Comparison of ENCODE assay signal across 17 cellular contexts in the genomic region with DNA sequence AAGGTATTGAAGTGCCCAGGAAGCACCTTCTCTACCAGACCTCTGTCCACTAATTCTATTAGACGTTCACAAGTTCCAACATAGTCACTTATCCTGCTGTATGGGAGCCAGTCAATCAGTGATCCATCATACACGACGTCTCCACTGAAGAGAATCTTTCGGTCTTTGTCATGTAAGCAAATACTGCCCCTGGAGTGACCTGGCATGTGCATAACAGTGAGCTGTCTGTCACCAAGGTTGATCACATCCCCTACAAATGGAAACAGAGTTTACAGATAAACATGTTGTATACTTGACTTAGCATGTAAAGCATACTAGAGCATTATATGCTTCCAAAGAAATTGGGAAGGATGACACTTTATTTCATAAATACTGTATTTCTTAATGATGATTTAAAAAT. TPM values are rescaled to one million over a fixed set of nuclear protein-coding genes. Genes with fewer than 3 reads are reported as not detected.
DNase-seq lines count a peak whose midpoint lies in the region; ATAC-seq, FAIRE-seq and TF ChIP-seq lines count a peak whose summit lies in the region.
"Had no signal": no experiment of that assay in that cellular context is flagged by ENCODE, and none has a peak within 500 bp of the region (broad histone marks: within the 10 kb centered on the region; RNA-seq: fewer than 3 reads in every experiment).

No MANE protein-coding gene starts in this region.

- no peak overlapping the region for H3K4me3 Mint-ChIP-seq in MCF 10A (ENCODE audit: unreplicated experiment)
- H3K4me3 Mint-ChIP-seq: CD14-positive monocyte; CD4-positive, alpha-beta memory T cell; H9 had no signal

- H3K27ac Mint-ChIP-seq in MCF 10A (ENCODE audit: low read depth, unreplicated experiment): peak overlapping the region; percentile 81
- H3K27ac Mint-ChIP-seq: CD14-positive monocyte, H9 had no signal

- no peak overlapping the region for H3K56ac ChIP-seq in mesendoderm (ENCODE audit: low read length)

- no peak overlapping the region for H2AFZ ChIP-seq in mammary epithelial cell (ENCODE audit: low read depth, low read length)
- H2AFZ ChIP-seq in K562 (ENCODE audit: low read depth, low read length): no peak overlapping the region

- H2BK5ac ChIP-seq in mesendoderm (ENCODE audit: low read length): no peak overlapping the region

- ATAC-seq in K562: peak; percentile 54; the same call in 2 of the 3 replicates

- H3K36me3 ChIP-seq in mammary epithelial cell (ENCODE audit: insufficient read depth, low read length) (peaks cover 6% of the 10 kb centered on the region), K562 (ENCODE audit: control insufficient read depth, insufficient read depth, low read length) (peaks cover 15% of the 10 kb centered on the region; the same call in 2 of the 3 replicates), mesendoderm (ENCODE audit: control insufficient read depth, insufficient read depth, low read length) (no peaks in the 10 kb centered on the region)

- H3K36me3 Mint-ChIP-seq in MCF 10A (ENCODE audit: insufficient read depth, unreplicated experiment): peaks cover 8% of the 10 kb centered on the region

- no peak overlapping the region for H2BK120ac ChIP-seq in mesendoderm (ENCODE audit: low read depth, low read length)

- WGBS in mammary epithelial cell (ENCODE audit: low coverage, missing lambda C conversion rate): 93% methylated on average over 4 of the region's 4 CpGs
- WGBS in K562 (ENCODE audit: insufficient coverage, low coverage, missing lambda C conversion rate): 69% methylated on average over 4 of the region's 4 CpGs
- no CpG with 5 or more reads among the region's 4 CpGs for WGBS in mesendoderm (ENCODE audit: extremely low coverage, insufficient coverage, low lambda C conversion rate)

- H3K27me3 ChIP-seq in mammary epithelial cell (ENCODE audit: insufficient read depth, low read length) (no peaks in the 10 kb centered on the region), K562 (ENCODE audit: control insufficient read depth in 2 of 2, insufficient read depth in 2 of 2, low read length in 2 of 2) (no peaks in the 10 kb centered on the region), mesendoderm (ENCODE audit: insufficient read depth, low read length, poor library complexity) (no peaks in the 10 kb centered on the region)
- H3K27me3 ChIP-seq: BLaER1 had no signal

- no peak overlapping the region for H4K5ac ChIP-seq in mesendoderm (ENCODE audit: low read length)

- in situ Hi-C loops in mammary epithelial cell (cut with MboI; ENCODE audit: low sequenced_read_pairs in 2 of 2): no loop called here
- in situ Hi-C loops in K562 (cut with MboI): no loop called here

- TF ChIP-seq EP300 in K562 (IDR thresholded peaks at IDR 0.05; ENCODE audit: low read length): no peak

- no peak overlapping the region for H2BK15ac ChIP-seq in mesendoderm (replicated peaks; ENCODE audit: low read depth)

- no peak overlapping the region for H3K9ac ChIP-seq in mammary epithelial cell (ENCODE audit: insufficient read depth, low read length)
- H3K9ac ChIP-seq in K562 (ENCODE audit: insufficient read depth in 1 of 2, low read depth in 2 of 2, low read length in 2 of 2): no peak overlapping the region
- no peak overlapping the region for H3K9ac ChIP-seq in mesendoderm (ENCODE audit: low read length)
- H3K9ac ChIP-seq: BLaER1 had no signal

- H3K4me2 ChIP-seq in mammary epithelial cell (ENCODE audit: insufficient read depth, low read depth, low read length) (no peak overlapping the region), K562 (ENCODE audit: insufficient read depth, low read length) (no peak overlapping the region), mesendoderm (ENCODE audit: low read length) (no peak overlapping the region)
- H3K4me2 ChIP-seq: BLaER1 had no signal

- H3K27me3 Mint-ChIP-seq in MCF 10A (ENCODE audit: insufficient read depth, unreplicated experiment): no peaks in the 10 kb centered on the region
- H3K27me3 Mint-ChIP-seq: CD4-positive, alpha-beta memory T cell had no signal

- no peaks in the 10 kb centered on the region for H3K9me3 ChIP-seq in mammary epithelial cell (replicated peaks; ENCODE audit: insufficient read depth, low read length)
- H3K9me3 ChIP-seq in K562 (replicated peaks; ENCODE audit: control insufficient read depth, insufficient read depth, low read depth, low read length): no peaks in the 10 kb centered on the region
- H3K9me3 ChIP-seq: BLaER1 had no signal

- H3K18ac ChIP-seq in mesendoderm (ENCODE audit: low read length): no peak overlapping the region

- no peak for TF ChIP-seq RAD21 in K562 (CRISPR knock-in tag; conservative IDR thresholded peaks at IDR 0.05 in 1 of 2, IDR thresholded peaks at IDR 0.05 in 1 of 2)

- H3K4me1 Mint-ChIP-seq in MCF 10A (ENCODE audit: insufficient read depth, unreplicated experiment): no peaks in the 10 kb centered on the region

- H3K79me1 ChIP-seq in mesendoderm (ENCODE audit: low read length): no peaks in the 10 kb centered on the region

- DNase-seq in MCF 10A (ENCODE audit: unreplicated experiment) (no peak), mammary epithelial cell (no peak), K562 (ENCODE audit: extremely low read depth in 1 of 4, low spot score in 3 of 4) (no peak), mesendoderm (peak; percentile 6), DMS79 treated with DMSO at 0.1 percent for 48 hours (lab: John Stamatoyannopoulos, UW) (no peak), DMS79 (lab: John Stamatoyannopoulos, UW) (no peak), NOMO-1 treated with dmso at 0.1 percent for 144 hours (lab: John Stamatoyannopoulos, UW; ENCODE audit: unreplicated experiment) (no peak)
- DNase-seq: CD4-positive, alpha-beta memory T cell; GOT3; H9 had no signal

- CTCF ChIA-PET in MCF 10A (lab: Yijun Ruan, JAX): interaction anchor here (0.5 to 3.4 kb wide), 10 partner anchors 9 to 527 kb away, joined by 3 to 20 read pairs (median 6); a partner anchor contains a TSS
- CTCF ChIA-PET in mammary epithelial cell (lab: Charles Lee; ENCODE audit: low non-redundant PET): no interaction called here
- CTCF ChIA-PET in K562 (lab: Yijun Ruan, JAX; ENCODE audit: low intra/inter-chr PET ratio): no interaction called here

- H3K79me2 ChIP-seq in mammary epithelial cell (ENCODE audit: insufficient read depth, low read length): peaks cover 8% of the 10 kb centered on the region
- 0 out of 3 replicates have a peak, but pooled peaks cover 2% of the 10 kb centered on the region for H3K79me2 ChIP-seq in K562 (ENCODE audit: control insufficient read depth, insufficient read depth, low read length)
- no peaks in the 10 kb centered on the region for H3K79me2 ChIP-seq in mesendoderm (ENCODE audit: control insufficient read depth, insufficient read depth, low read length)

- peak; percentile 26 for FAIRE-seq in K562 (lab: Jason Lieb, UNC)
- FAIRE-seq: G401.6, GM12892, GM18507 had no signal

- POLR2A ChIA-PET in MCF 10A (lab: Yijun Ruan, JAX) (interaction anchor here (1.4 to 5.9 kb wide), 6 partner anchors 9 to 68 kb away, joined by 4 to 61 read pairs (median 36); a partner anchor contains a TSS), K562 (lab: Yijun Ruan, JAX) (interaction anchor here (0.6 to 3.7 kb wide), 2 partner anchors 11 to 153 kb away, joined by 3 to 18 read pairs; no protein-coding TSS in a partner anchor)

- no peaks in the 10 kb centered on the region for H4K20me1 ChIP-seq in mammary epithelial cell (ENCODE audit: insufficient read depth, low read length)
- no peaks in the 10 kb centered on the region for H4K20me1 ChIP-seq in K562 (replicated peaks; ENCODE audit: control insufficient read depth, insufficient read depth, low read length)

- no peaks in the 10 kb centered on the region for H3K9me1 ChIP-seq in K562 (ENCODE audit: control insufficient read depth, insufficient read depth, low read length)

- intact Hi-C loops in MCF 10A (cut with micrococcal nuclease): no loop called here
- intact Hi-C loops in mammary epithelial cell (cut with micrococcal nuclease): no loop called here
- intact Hi-C loops in K562 (cut with micrococcal nuclease): no loop called here

- H3K27ac ChIP-seq in mammary epithelial cell (ENCODE audit: insufficient read depth, low read depth, low read length) (no peak overlapping the region), K562 (ENCODE audit: extremely low read depth, low read depth, low read length) (no peak overlapping the region), mesendoderm (ENCODE audit: low read depth, low read length) (no peak overlapping the region)
- H3K27ac ChIP-seq: 22Rv1, BLaER1, HL-60 had no signal

- BruUV-seq in MCF 10A (replicated peaks; lab: Mats Ljungman, UMichigan): no TSS peak
- no TSS peak for BruUV-seq in mammary epithelial cell (replicated peaks; lab: Mats Ljungman, UMichigan)
- no TSS peak for BruUV-seq in K562 (replicated peaks; lab: Mats Ljungman, UMichigan)

- dilution Hi-C loops in mammary epithelial cell (cut with HindIII; ENCODE audit: low sequenced_read_pairs): no loop called here

- no peak for TF ChIP-seq POLR2A in K562 (conservative IDR thresholded peaks at IDR 0.05)

- H3K4me3 ChIP-seq in mammary epithelial cell (replicated peaks in 1 of 3; ENCODE audit: insufficient read depth in 1 of 3, low read depth in 2 of 3, low read length in 3 of 3) (no peak overlapping the region), K562 (no peak overlapping the region), mesendoderm (ENCODE audit: low read length) (no peak overlapping the region)
- H3K4me3 ChIP-seq: BLaER1 had no signal

- TF ChIP-seq CTCF in MCF 10A (IDR thresholded peaks at IDR 0.05; ENCODE audit: unreplicated experiment): no peak
- no peak for TF ChIP-seq CTCF in mammary epithelial cell (conservative IDR thresholded peaks at IDR 0.05 in 1 of 2, IDR thresholded peaks at IDR 0.05 in 1 of 2; ENCODE audit: extremely low read depth in 1 of 2, insufficient read depth in 1 of 2, low read depth in 1 of 2, low read length in 2 of 2)
- TF ChIP-seq CTCF in K562 (IDR thresholded peaks at IDR 0.05 in 2 of 3, conservative IDR thresholded peaks at IDR 0.05 in 1 of 3; ENCODE audit: insufficient read depth in 2 of 3, low read depth in 1 of 3, low read length in 3 of 3): no peak

- H4K8ac ChIP-seq in mesendoderm (ENCODE audit: low read depth, low read length): no peak overlapping the region

- no peaks in the 10 kb centered on the region for H3K9me3 Mint-ChIP-seq in MCF 10A (ENCODE audit: unreplicated experiment)
- H3K9me3 Mint-ChIP-seq: CD4-positive, alpha-beta memory T cell; H9 had no signal

- no peaks in the 10 kb centered on the region for H3K4me1 ChIP-seq in mammary epithelial cell (ENCODE audit: insufficient read depth, low read length)
- H3K4me1 ChIP-seq in K562 (replicated peaks in 1 of 2; ENCODE audit: control insufficient read depth in 2 of 2, insufficient read depth in 2 of 2, low read length in 2 of 2): no peaks in the 10 kb centered on the region
- no peaks in the 10 kb centered on the region for H3K4me1 ChIP-seq in mesendoderm (ENCODE audit: control insufficient read depth, low read depth, low read length)
- H3K4me1 ChIP-seq: BLaER1 had no signal

- no peak overlapping the region for H3K4ac ChIP-seq in mesendoderm (ENCODE audit: low read depth, low read length)

- H3K23ac ChIP-seq in mesendoderm (ENCODE audit: low read length): no peak overlapping the region

- no peak overlapping the region for H2AK5ac ChIP-seq in mesendoderm (ENCODE audit: low read length)

RNA-seq across cellular contexts. Expression of a gene that starts 13.3 kb away (rescaled TPM):
- total RNA-seq in MCF 10A (2022): 9.1 and 9.4 TPM in 2 replicates
- 1 to 10 TPM; 7.8 to 8.0 TPM for total RNA-seq in mammary epithelial cell
- 2.3 TPM for polyA plus RNA-seq in mammary epithelial cell
- polyA minus RNA-seq in mammary epithelial cell: 1.8 TPM
- 11.3 and 19.1 TPM in 2 replicates for total RNA-seq in K562 (2011; cell fraction: chromatin; rRNA removed; ENCODE audit: low replicate concordance)
- total RNA-seq in K562 (2011; cell fraction: nucleolus; rRNA removed): 13.7 and 15.3 TPM in 2 replicates
- total RNA-seq in K562 (2011; cell fraction: nucleoplasm; rRNA removed): 17.3 and 30.1 TPM in 2 replicates
- total RNA-seq in K562 (2014; rRNA removed): 7.6 and 8.2 TPM in 2 replicates
- total RNA-seq in K562 (2014; rRNA removed; fragmentation: Illumina TruSeq; extraction: Trizol): 10.2 and 10.5 TPM in 2 replicates
- 9.2 and 10.7 TPM in 2 replicates for total RNA-seq in K562 (2015; rRNA removed; fragmentation: Illumina TruSeq; extraction: Trizol)
- total RNA-seq in K562 (2021): 10.3 and 10.6 TPM in 2 replicates
- 13.1 and 13.2 TPM in 2 replicates for polyA plus RNA-seq in K562 (2011; rRNA removed)
- 9.3 and 11.1 TPM in 2 replicates for polyA plus RNA-seq in K562 (2011; cell fraction: cytosol; rRNA removed)
- 17.6 and 17.7 TPM in 2 replicates for polyA plus RNA-seq in K562 (2011; cell fraction: nucleus; rRNA removed)
- polyA plus RNA-seq in K562 (2012): 6.9 and 7.2 TPM in 2 replicates
- 9.0 and 10.3 TPM in 2 replicates for polyA plus RNA-seq in K562 (2014; fragmentation: Illumina TruSeq; extraction: Trizol)
- polyA plus RNA-seq in K562 (2014; fragmentation: Nextera tagmentation; extraction: Ambion mirVana): 1 to 10 TPM; 2.4 to 3.2 TPM
- 10.4 and 12.4 TPM in 2 replicates for polyA plus RNA-seq in K562 (2014; rRNA removed)
- 13.5 and 15.1 TPM in 2 replicates for polyA minus RNA-seq in K562 (2011; rRNA and poly(A)+ RNA removed)
- 7.3 and 10.0 TPM in 2 replicates for polyA minus RNA-seq in K562 (2011; cell fraction: cytosol; rRNA and poly(A)+ RNA removed)
- polyA minus RNA-seq in K562 (2011; cell fraction: nucleus; rRNA and poly(A)+ RNA removed): 28.5 and 39.2 TPM in 2 replicates
- 3.5 TPM for polyA plus RNA-seq in mesendoderm (2013, experiment 1 of 2)
- 3.6 TPM for polyA plus RNA-seq in mesendoderm (2013, experiment 2 of 2)

RNA-seq across cellular contexts. Expression of a gene that starts 13.4 kb away (rescaled TPM):
- total RNA-seq in MCF 10A (2022) (13.2 and 13.6 TPM in 2 replicates), mammary epithelial cell (1 to 10 TPM; 6.5 to 9.9 TPM), K562 (2014; rRNA removed) (37.2 and 39.6 TPM in 2 replicates), K562 (2014; rRNA removed; fragmentation: Illumina TruSeq; extraction: Trizol) (59.0 and 63.8 TPM in 2 replicates), K562 (2015; rRNA removed; fragmentation: Illumina TruSeq; extraction: Trizol) (37.2 and 44.5 TPM in 2 replicates), K562 (2021) (39.0 and 47.4 TPM in 2 replicates)
- polyA plus RNA-seq in mammary epithelial cell (14.4 TPM), K562 (2011; rRNA removed) (33.6 and 54.9 TPM in 2 replicates), K562 (2014; fragmentation: Illumina TruSeq; extraction: Trizol) (69.1 and 78.9 TPM in 2 replicates), K562 (2014; fragmentation: Nextera tagmentation; extraction: Ambion mirVana) (100 to 1,000 TPM in 1 of 2 experiments, 10 to 100 TPM in 1; 95.1 to 111 TPM), K562 (2014; rRNA removed) (58.0 and 84.6 TPM in 2 replicates)
- polyA minus RNA-seq in mammary epithelial cell: 29.3 TPM
- total RNA-seq in K562 (2011; cell fraction: chromatin; rRNA removed; ENCODE audit: low replicate concordance): 8.8 and 27.0 TPM in 2 replicates
- total RNA-seq in K562 (2011; cell fraction: nucleolus; rRNA removed): 3.8 and 4.7 TPM in 2 replicates
- total RNA-seq in K562 (2011; cell fraction: nucleoplasm; rRNA removed): 7.6 and 19.2 TPM in 2 replicates
- polyA plus RNA-seq in K562 (2011; cell fraction: cytosol; rRNA removed): 57.9 and 76.8 TPM in 2 replicates
- polyA plus RNA-seq in K562 (2011; cell fraction: nucleus; rRNA removed): 10.7 and 12.5 TPM in 2 replicates
- polyA plus RNA-seq in K562 (2012): 6.6 and 31.1 TPM in 2 replicates
- polyA minus RNA-seq in K562 (2011; rRNA and poly(A)+ RNA removed): 30.9 and 34.2 TPM in 2 replicates
- 17.3 and 21.6 TPM in 2 replicates for polyA minus RNA-seq in K562 (2011; cell fraction: cytosol; rRNA and poly(A)+ RNA removed)
- 5.5 and 9.3 TPM in 2 replicates for polyA minus RNA-seq in K562 (2011; cell fraction: nucleus; rRNA and poly(A)+ RNA removed)
- polyA plus RNA-seq in mesendoderm (2013, experiment 1 of 2): 113 TPM
- polyA plus RNA-seq in mesendoderm (2013, experiment 2 of 2): 122 TPM

RNA-seq across cellular contexts. Expression of a gene that starts 51.7 kb away (rescaled TPM):
- total RNA-seq in MCF 10A (2022) (24.8 and 28.4 TPM in 2 replicates), mammary epithelial cell (10 to 100 TPM in 1 of 2 donors, 1 to 10 TPM in 1; 9.0 to 28.3 TPM), K562 (2014; rRNA removed) (41.6 and 57.3 TPM in 2 replicates), K562 (2014; rRNA removed; fragmentation: Illumina TruSeq; extraction: Trizol) (99.4 and 121 TPM in 2 replicates), K562 (2015; rRNA removed; fragmentation: Illumina TruSeq; extraction: Trizol) (74.5 and 82.4 TPM in 2 replicates), K562 (2021) (42.8 and 43.3 TPM in 2 replicates)
- polyA plus RNA-seq in mammary epithelial cell (4.3 TPM), K562 (2011; rRNA removed) (38.4 and 63.2 TPM in 2 replicates), K562 (2014; fragmentation: Illumina TruSeq; extraction: Trizol) (77.6 and 87.4 TPM in 2 replicates), K562 (2014; fragmentation: Nextera tagmentation; extraction: Ambion mirVana) (10 to 100 TPM; 80.5 to 91.3 TPM), K562 (2014; rRNA removed) (109 and 113 TPM in 2 replicates)
- polyA minus RNA-seq in mammary epithelial cell: 1.9 TPM
- 6.3 and 30.9 TPM in 2 replicates for total RNA-seq in K562 (2011; cell fraction: chromatin; rRNA removed; ENCODE audit: low replicate concordance)
- 2.3 and 5.0 TPM in 2 replicates for total RNA-seq in K562 (2011; cell fraction: nucleolus; rRNA removed)
- 11.4 and 21.7 TPM in 2 replicates for total RNA-seq in K562 (2011; cell fraction: nucleoplasm; rRNA removed)
- polyA plus RNA-seq in K562 (2011; cell fraction: cytosol; rRNA removed): 1.1 and 6.2 TPM in 2 replicates
- 6.0 and 10.5 TPM in 2 replicates for polyA plus RNA-seq in K562 (2011; cell fraction: nucleus; rRNA removed)
- polyA plus RNA-seq in K562 (2012): 46.4 and 76.7 TPM in 2 replicates
- polyA minus RNA-seq in K562 (2011; rRNA and poly(A)+ RNA removed): 11.1 and 15.7 TPM in 2 replicates
- polyA minus RNA-seq in K562 (2011; cell fraction: cytosol; rRNA and poly(A)+ RNA removed): 5.7 and 9.1 TPM in 2 replicates
- polyA minus RNA-seq in K562 (2011; cell fraction: nucleus; rRNA and poly(A)+ RNA removed): 11.0 and 27.2 TPM in 2 replicates
- 25.2 TPM for polyA plus RNA-seq in mesendoderm (2013, experiment 1 of 2)
- 25.7 TPM for polyA plus RNA-seq in mesendoderm (2013, experiment 2 of 2)
